ENCODE assay signal across 1 cellular context in genomic region chr14:22887260-22887989, GRCh38.
A peak's percentile ranks its signal among the peaks of the same experiment; 100 is the strongest.
TF ChIP-seq lines count a peak whose summit lies in the region.

No MANE protein-coding gene starts in this region.

TF ChIP-seq in GM12878, 131 proteins besides CTCF, POLR2A, EP300 and RAD21 (continued from another document and continues in another):
- TF ChIP-seq E2F8 (IDR thresholded peaks at IDR 0.05; ENCODE audit: low read depth, partially characterized antibody) (no peak), POLR2AphosphoS5 (IDR thresholded peaks at IDR 0.05; ENCODE audit: low read length) (peak; percentile 61), JUND (IDR thresholded peaks at IDR 0.05; ENCODE audit: low read depth, low read length) (no peak), JUNB (IDR thresholded peaks at IDR 0.05) (no peak), STAT1 (conservative IDR thresholded peaks at IDR 0.05) (no peak), DPF2 (IDR thresholded peaks at IDR 0.05) (no peak), RAD51 (IDR thresholded peaks at IDR 0.05) (0 out of 2 replicates have a peak, but pooled peaks have one; percentile 43), BHLHE40 (IDR thresholded peaks at IDR 0.05; ENCODE audit: borderline replicate concordance in 1 of 2, low read depth in 2 of 2, low read length in 1 of 2) (peak; percentile 29 to 67; a peak in 3 of 4 replicates), IKZF2 (IDR thresholded peaks at IDR 0.05) (no peak; a peak in 1 of 4 replicates), FOXM1 (IDR thresholded peaks at IDR 0.05; ENCODE audit: low read depth, low read length) (0 out of 2 replicates have a peak, but pooled peaks have one; percentile 20), CEBPB (IDR thresholded peaks at IDR 0.05; ENCODE audit: borderline replicate concordance in 1 of 2, low read depth in 2 of 2, low read length in 2 of 2) (no peak), ATF3 (IDR thresholded peaks at IDR 0.05; ENCODE audit: borderline replicate concordance, extremely low read depth, low read depth, low read length) (no peak), EGR1 (IDR thresholded peaks at IDR 0.05; ENCODE audit: borderline replicate concordance in 1 of 2, low read depth in 2 of 2, low read length in 2 of 2) (no peak), CEBPZ (IDR thresholded peaks at IDR 0.05; ENCODE audit: low read depth, low read length) (no peak), NR2C1 (IDR thresholded peaks at IDR 0.05) (no peak), TBL1XR1 (IDR thresholded peaks at IDR 0.05; ENCODE audit: low read depth, low read length) (no peak), SREBF2 (IDR thresholded peaks at IDR 0.05; ENCODE audit: low read length) (no peak), MYC (IDR thresholded peaks at IDR 0.05; ENCODE audit: insufficient read depth, insufficient read length, insufficient replicate concordance, low read length, severe bottlenecking) (no peak), TARDBP (IDR thresholded peaks at IDR 0.05; ENCODE audit: borderline replicate concordance) (no peak), ETV6 (conservative IDR thresholded peaks at IDR 0.05 in 1 of 2, IDR thresholded peaks at IDR 0.05 in 1 of 2; ENCODE audit: borderline replicate concordance in 1 of 2, low read depth in 1 of 2) (peak in 1 of 2 experiments; percentile 98; a peak in 2 of 4 replicates), SMAD1 (IDR thresholded peaks at IDR 0.05; ENCODE audit: low read depth, partially characterized antibody) (no peak), TCF7 (IDR thresholded peaks at IDR 0.05; ENCODE audit: borderline replicate concordance) (no peak), MAX (IDR thresholded peaks at IDR 0.05; ENCODE audit: low read depth, low read length) (no peak), CREB1 (IDR thresholded peaks at IDR 0.05; ENCODE audit: low read depth) (0 out of 2 replicates have a peak, but pooled peaks have one; percentile 4), BACH1 (IDR thresholded peaks at IDR 0.05; ENCODE audit: borderline replicate concordance) (no peak), ZSCAN29 (IDR thresholded peaks at IDR 0.05) (no peak), RELA (IDR thresholded peaks at IDR 0.05; ENCODE audit: borderline replicate concordance, partially characterized antibody) (no peak), TAF1 (IDR thresholded peaks at IDR 0.05; ENCODE audit: borderline replicate concordance, low read depth, low read length) (no peak), IRF5 (IDR thresholded peaks at IDR 0.05; ENCODE audit: borderline replicate concordance) (no peak), KLF5 (IDR thresholded peaks at IDR 0.05; ENCODE audit: partially characterized antibody) (no peak), ZNF24 (IDR thresholded peaks at IDR 0.05) (no peak), YY1 (IDR thresholded peaks at IDR 0.05; ENCODE audit: low read depth, low read length) (no peak), HDGF (IDR thresholded peaks at IDR 0.05) (no peak; the same call in 1 of the 2 replicates), NR2C2 (IDR thresholded peaks at IDR 0.05; ENCODE audit: borderline replicate concordance, control insufficient read depth, insufficient read length, low read depth) (no peak), GATAD2B (conservative IDR thresholded peaks at IDR 0.05; ENCODE audit: low read depth) (no peak), GABPA (IDR thresholded peaks at IDR 0.05; ENCODE audit: low read depth) (no peak), POLR2AphosphoS2 (IDR thresholded peaks at IDR 0.05; ENCODE audit: low read depth, low read length) (no peak), BCLAF1 (IDR thresholded peaks at IDR 0.05) (no peak), NFXL1 (IDR thresholded peaks at IDR 0.05; ENCODE audit: borderline replicate concordance) (no peak), ZBED1 (IDR thresholded peaks at IDR 0.05; ENCODE audit: borderline replicate concordance) (no peak), ZNF592 (IDR thresholded peaks at IDR 0.05) (no peak), SIN3A (IDR thresholded peaks at IDR 0.05; ENCODE audit: low read depth, low read length) (no peak; the same call in 1 of the 2 replicates), E2F4 (IDR thresholded peaks at IDR 0.05; ENCODE audit: low read depth, low read length) (no peak), ZNF217 (IDR thresholded peaks at IDR 0.05) (no peak), RUNX3 (IDR thresholded peaks at IDR 0.05; ENCODE audit: low read length) (no peak), RELB (IDR thresholded peaks at IDR 0.05; ENCODE audit: low read depth) (peak; percentile 97), SP1 (IDR thresholded peaks at IDR 0.05; ENCODE audit: low read depth, low read length) (peak; percentile 45), BMI1 (IDR thresholded peaks at IDR 0.05; ENCODE audit: borderline replicate concordance) (no peak), FOS (IDR thresholded peaks at IDR 0.05; ENCODE audit: borderline replicate concordance, extremely low read depth, insufficient read length) (no peak), ATF7 (IDR thresholded peaks at IDR 0.05; ENCODE audit: low read depth) (no peak), ZZZ3 (IDR thresholded peaks at IDR 0.05; ENCODE audit: control insufficient read depth, insufficient read length, low read depth) (no peak)
